Comparison of ENCODE assay signal across 8 cellular contexts in the genomic region with DNA sequence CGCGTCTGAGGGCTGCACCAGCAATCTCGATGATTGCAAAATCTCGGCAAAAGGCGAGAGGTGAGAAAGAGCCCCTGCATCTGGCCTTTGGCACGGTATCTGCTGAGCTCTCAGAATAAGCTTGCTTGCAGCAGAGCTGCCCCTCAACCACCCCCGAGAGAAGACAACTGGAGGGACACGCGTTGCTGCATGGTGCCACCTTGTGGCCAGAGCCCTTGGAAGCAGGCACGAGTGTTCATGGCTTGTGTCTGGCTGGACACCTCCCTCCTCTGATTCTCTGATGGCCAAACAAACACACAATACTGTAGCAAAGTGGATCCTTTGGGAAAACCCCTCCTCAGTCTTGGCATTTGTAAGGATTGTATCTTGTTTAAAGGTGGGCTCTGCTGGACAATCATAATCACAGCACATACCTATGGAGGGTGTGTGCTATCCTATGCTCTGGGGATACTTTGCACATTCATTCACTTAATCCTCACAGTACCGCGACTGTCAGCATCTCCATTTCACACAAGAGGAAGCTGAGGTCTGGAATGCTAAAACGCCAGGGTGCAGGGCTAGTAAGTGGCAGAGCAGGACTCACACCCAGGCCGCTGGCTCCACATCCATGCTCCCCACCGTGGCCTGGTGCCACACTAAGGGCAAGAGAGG.
DNase-seq lines count a peak whose midpoint lies in the region; ATAC-seq and TF ChIP-seq lines count a peak whose summit lies in the region.
"Not testable (repeated sequence)": the region's sequence is repeated elsewhere in the genome, so short reads cannot be mapped to it uniquely, and the experiment has no call there.

No MANE protein-coding gene starts in this region.

- H3K36me3 Mint-ChIP-seq in T-helper 17 cell (ENCODE audit: low read depth); glutamatergic neuron (ENCODE audit: unreplicated experiment); naive thymus-derived CD4-positive, alpha-beta T cell: not testable (repeated sequence)

- H3K9me3 ChIP-seq in T-helper 17 cell (ENCODE audit: control insufficient read depth, low read length, poor library complexity, severe bottlenecking); naive thymus-derived CD4-positive, alpha-beta T cell (ENCODE audit: control insufficient read depth in 2 of 3, low read length in 3 of 3): not testable (repeated sequence)

- peak; percentile 70 for TF ChIP-seq CTCF in glutamatergic neuron (IDR thresholded peaks at IDR 0.05; ENCODE audit: partially characterized antibody, unreplicated experiment)

- not testable (repeated sequence) for H3K4me1 Mint-ChIP-seq in T-helper 17 cell; glutamatergic neuron (ENCODE audit: low read depth, unreplicated experiment); naive thymus-derived CD4-positive, alpha-beta T cell

- H3K27me3 ChIP-seq in naive thymus-derived CD4-positive, alpha-beta T cell (ENCODE audit: control insufficient read depth in 2 of 2, insufficient read depth in 2 of 2, low read length in 2 of 2), result not testable (repeated sequence)

- intact Hi-C loops in naive thymus-derived CD4-positive, alpha-beta T cell (cut with micrococcal nuclease), result not testable (repeated sequence)

- peaks cover 14% of the 10 kb centered on the region for H3K27me3 Mint-ChIP-seq in T-helper 17 cell
- not testable (repeated sequence) for H3K27me3 Mint-ChIP-seq in glutamatergic neuron (ENCODE audit: unreplicated experiment); naive thymus-derived CD4-positive, alpha-beta T cell

- DNase-seq in COLO668 (lab: John Stamatoyannopoulos, UW; ENCODE audit: unreplicated experiment), result peak; percentile 56
- peak; percentile 59 for DNase-seq in NCI-H2196 treated with DMSO at 0.1 percent for 48 hours (lab: John Stamatoyannopoulos, UW; ENCODE audit: unreplicated experiment)
- DNase-seq in T-helper 17 cell, result peak in 1 of 3 donors; percentile 20
- DNase-seq in amygdala (lab: John Stamatoyannopoulos, UW), result peak in 53 of 56 donors; percentile 15 to 84 (median 56)
- peak; percentile 88 for DNase-seq in glutamatergic neuron
- peak in 5 of 9 donors; percentile 11 to 38 (median 18) for DNase-seq in naive thymus-derived CD4-positive, alpha-beta T cell
- peak; percentile 69 for DNase-seq in stimulated activated CD8-positive, alpha-beta memory T cell treated with anti-CD3 and anti-CD28 coated beads, Interleukin-4, amount 100 ng/mL, for 48 hours

- not testable (repeated sequence) for H3K27ac ChIP-seq in naive thymus-derived CD4-positive, alpha-beta T cell (ENCODE audit: low read depth, low read length)

- not testable (repeated sequence) for H3K4me1 ChIP-seq in naive thymus-derived CD4-positive, alpha-beta T cell (ENCODE audit: control insufficient read depth in 2 of 2, insufficient read depth in 2 of 2, low read length in 2 of 2)

- H3K27ac Mint-ChIP-seq in T-helper 17 cell; glutamatergic neuron (ENCODE audit: unreplicated experiment); naive thymus-derived CD4-positive, alpha-beta T cell: not testable (repeated sequence)

- H3K9me3 Mint-ChIP-seq in glutamatergic neuron (ENCODE audit: unreplicated experiment); naive thymus-derived CD4-positive, alpha-beta T cell: not testable (repeated sequence)

- H3K4me3 Mint-ChIP-seq in T-helper 17 cell; glutamatergic neuron (ENCODE audit: unreplicated experiment); naive thymus-derived CD4-positive, alpha-beta T cell: not testable (repeated sequence)

- ATAC-seq in HG02798 (IDR thresholded peaks at IDR 0.05; ENCODE audit: poor library complexity, unreplicated experiment) (peak; percentile 49), T-helper 17 cell (peak; percentile 57)
- peak; percentile 55 for ATAC-seq in naive thymus-derived CD4-positive, alpha-beta T cell

- POLR2A ChIA-PET in naive thymus-derived CD4-positive, alpha-beta T cell (lab: Charles Lee), result not testable (repeated sequence)

- H3K4me3 ChIP-seq in naive thymus-derived CD4-positive, alpha-beta T cell (ENCODE audit: low read length), result not testable (repeated sequence)

- CTCF ChIA-PET in naive thymus-derived CD4-positive, alpha-beta T cell (lab: Charles Lee), result not testable (repeated sequence)

- not testable (repeated sequence) for H3K36me3 ChIP-seq in naive thymus-derived CD4-positive, alpha-beta T cell (ENCODE audit: control insufficient read depth in 2 of 3, insufficient read depth in 3 of 3, low read length in 3 of 3)
